ENCODE assay signal across 5 cellular contexts in the genomic region with DNA sequence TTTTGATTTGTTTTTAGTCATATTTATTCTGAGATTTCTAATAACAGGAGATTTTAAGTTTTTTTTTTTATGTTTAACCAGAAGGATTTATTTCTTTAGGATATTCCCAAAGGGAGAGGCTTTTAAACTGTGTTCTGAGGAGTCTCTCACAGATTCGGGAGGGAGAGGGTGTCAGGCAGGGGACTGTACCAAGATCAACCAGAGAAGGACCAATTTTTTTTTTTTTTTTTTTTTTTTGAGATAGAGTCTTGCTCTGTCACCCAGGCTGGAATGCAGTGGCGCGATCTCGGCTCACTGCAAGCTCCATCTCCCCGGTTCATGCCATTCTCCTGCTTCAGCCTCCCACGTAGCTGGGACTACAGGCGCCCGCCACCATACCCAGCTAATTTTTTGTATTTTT. TPM values are rescaled to one million over a fixed set of nuclear protein-coding genes. Genes with fewer than 3 reads are reported as not detected.
DNase-seq lines count a peak whose midpoint lies in the region; TF ChIP-seq lines count a peak whose summit lies in the region.
"Not testable (repeated sequence)": the region's sequence is repeated elsewhere in the genome, so short reads cannot be mapped to it uniquely, and the experiment has no call there.

No MANE protein-coding gene starts in this region.

- H3K9me3 ChIP-seq in HEK293 (ENCODE audit: control insufficient read depth, insufficient read depth, low read depth, low read length), result not testable (repeated sequence)

- CTCF ChIA-PET in HEK293 (lab: Yijun Ruan, JAX); RWPE1 (lab: Yijun Ruan, JAX): not testable (repeated sequence)
- CTCF ChIA-PET in MCF 10A (lab: Yijun Ruan, JAX), result interaction anchor here (0.9 kb wide), 1 partner anchor 181 kb away, joined by 5 read pairs; no protein-coding TSS in a partner anchor

- H3K4me1 Mint-ChIP-seq in CD14-positive monocyte, result peaks cover 73% of the 10 kb centered on the region
- H3K4me1 Mint-ChIP-seq in MCF 10A (ENCODE audit: insufficient read depth, unreplicated experiment), result peaks cover 49% of the 10 kb centered on the region

- TF ChIP-seq CTCF in CD14-positive monocyte (IDR thresholded peaks at IDR 0.05); HEK293 (tag by site-specific recombination; IDR thresholded peaks at IDR 0.05); RWPE1 (conservative IDR thresholded peaks at IDR 0.05; ENCODE audit: low read depth); MCF 10A (IDR thresholded peaks at IDR 0.05; ENCODE audit: unreplicated experiment): not testable (repeated sequence)

- not testable (repeated sequence) for H3K4me1 ChIP-seq in HEK293 (ENCODE audit: control insufficient read depth, insufficient read depth, low read length)

- not testable (repeated sequence) for H3K4me3 ChIP-seq in HEK293 (ENCODE audit: low read depth, low read length)

- intact Hi-C loops in CD14-positive monocyte (cut with micrococcal nuclease); MCF 10A (cut with micrococcal nuclease): not testable (repeated sequence)

- not testable (repeated sequence) for DNase-seq in CD14-positive monocyte (ENCODE audit: low spot score); RWPE1 (ENCODE audit: low spot score); MCF 10A (ENCODE audit: unreplicated experiment)
- peak; percentile 20 for DNase-seq in NCI-H2171 treated with DMSO at 0.1 percent for 48 hours (lab: John Stamatoyannopoulos, UW)

- not testable (repeated sequence) for H3K36me3 ChIP-seq in HEK293 (ENCODE audit: control insufficient read depth in 2 of 2, insufficient read depth in 1 of 2, low read length in 2 of 2)

- H3K4me3 Mint-ChIP-seq in CD14-positive monocyte; MCF 10A (ENCODE audit: unreplicated experiment): not testable (repeated sequence)

- BruUV-seq in MCF 10A (replicated peaks; lab: Mats Ljungman, UMichigan), result not testable (repeated sequence)

- H3K36me3 Mint-ChIP-seq in CD14-positive monocyte; MCF 10A (ENCODE audit: insufficient read depth, unreplicated experiment): not testable (repeated sequence)

- not testable (repeated sequence) for H3K9me3 Mint-ChIP-seq in CD14-positive monocyte; MCF 10A (ENCODE audit: unreplicated experiment)

- H3K27ac Mint-ChIP-seq in CD14-positive monocyte, result peak overlapping the region in 5 of 7 donors; percentile 76 to 94 (median 86)
- H3K27ac Mint-ChIP-seq in MCF 10A (ENCODE audit: low read depth, unreplicated experiment), result peak overlapping the region; percentile 81

- not testable (repeated sequence) for H3K27me3 Mint-ChIP-seq in CD14-positive monocyte (ENCODE audit: low read depth in 3 of 3); MCF 10A (ENCODE audit: insufficient read depth, unreplicated experiment)

- H3K27ac ChIP-seq in HEK293 (ENCODE audit: extremely low read depth, low read depth, low read length), result not testable (repeated sequence)
- H3K27ac ChIP-seq in RWPE1, result peak overlapping the region; percentile 64

- POLR2A ChIA-PET in HEK293 (lab: Yijun Ruan, JAX) (interaction anchor here (0.7 kb wide), 1 partner anchor 86 kb away, joined by 6 read pairs; no protein-coding TSS in a partner anchor), MCF 10A (lab: Yijun Ruan, JAX) (interaction anchor here (1.2 to 4.0 kb wide), 6 partner anchors 12 to 133 kb away, joined by 3 to 37 read pairs (median 6); no protein-coding TSS in a partner anchor)
- POLR2A ChIA-PET in RWPE1 (lab: Yijun Ruan, JAX; ENCODE audit: low non-redundant PET), result not testable (repeated sequence)

TF ChIP-seq in HEK293, 187 proteins besides CTCF, POLR2A, EP300 and RAD21:
- TF ChIP-seq, protein P1, sequence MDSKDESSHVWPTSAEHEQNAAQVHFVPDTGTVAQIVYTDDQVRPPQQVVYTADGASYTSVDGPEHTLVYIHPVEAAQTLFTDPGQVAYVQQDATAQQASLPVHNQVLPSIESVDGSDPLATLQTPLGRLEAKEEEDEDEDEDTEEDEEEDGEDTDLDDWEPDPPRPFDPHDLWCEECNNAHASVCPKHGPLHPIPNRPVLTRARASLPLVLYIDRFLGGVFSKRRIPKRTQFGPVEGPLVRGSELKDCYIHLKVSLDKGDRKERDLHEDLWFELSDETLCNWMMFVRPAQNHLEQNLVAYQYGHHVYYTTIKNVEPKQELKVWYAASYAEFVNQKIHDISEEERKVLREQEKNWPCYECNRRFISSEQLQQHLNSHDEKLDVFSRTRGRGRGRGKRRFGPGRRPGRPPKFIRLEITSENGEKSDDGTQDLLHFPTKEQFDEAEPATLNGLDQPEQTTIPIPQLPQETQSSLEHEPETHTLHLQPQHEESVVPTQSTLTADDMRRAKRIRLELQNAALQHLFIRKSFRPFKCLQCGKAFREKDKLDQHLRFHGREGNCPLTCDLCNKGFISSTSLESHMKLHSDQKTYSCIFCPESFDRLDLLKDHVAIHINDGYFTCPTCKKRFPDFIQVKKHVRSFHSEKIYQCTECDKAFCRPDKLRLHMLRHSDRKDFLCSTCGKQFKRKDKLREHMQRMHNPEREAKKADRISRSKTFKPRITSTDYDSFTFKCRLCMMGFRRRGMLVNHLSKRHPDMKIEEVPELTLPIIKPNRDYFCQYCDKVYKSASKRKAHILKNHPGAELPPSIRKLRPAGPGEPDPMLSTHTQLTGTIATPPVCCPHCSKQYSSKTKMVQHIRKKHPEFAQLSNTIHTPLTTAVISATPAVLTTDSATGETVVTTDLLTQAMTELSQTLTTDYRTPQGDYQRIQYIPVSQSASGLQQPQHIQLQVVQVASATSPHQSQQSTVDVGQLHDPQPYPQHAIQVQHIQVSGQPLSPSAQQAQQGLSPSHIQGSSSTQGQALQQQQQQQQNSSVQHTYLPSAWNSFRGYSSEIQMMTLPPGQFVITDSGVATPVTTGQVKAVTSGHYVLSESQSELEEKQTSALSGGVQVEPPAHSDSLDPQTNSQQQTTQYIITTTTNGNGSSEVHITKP (tag by site-specific recombination; IDR thresholded peaks at IDR 0.05), result peak; percentile 65
- TF ChIP-seq ZNF362 (tag by site-specific recombination; IDR thresholded peaks at IDR 0.05), result peak; percentile 68; the same call in 1 of the 2 replicates

RNA-seq across cellular contexts. Expression of gene MAP3K7CL, which starts 37.0 kb away (rescaled TPM):
- polyA plus RNA-seq in CD14-positive monocyte, result 10 to 100 TPM; 14.6 to 15.8 TPM
- 4.9 and 6.3 TPM in 2 replicates for total RNA-seq in MCF 10A (2022)
